ENCODE assay signal across 8 cellular contexts in genomic region chr12:46660719-46661118, GRCh38.
DNase-seq lines count a peak whose midpoint lies in the region; ATAC-seq and TF ChIP-seq lines count a peak whose summit lies in the region.

No MANE protein-coding gene starts in this region.

- H3K27ac Mint-ChIP-seq in T-helper 2 cell treated with Interferon-gamma antibody and Interleukin-4, amounts not matched to agents 5 μg/mL and 100 μg/mL, for 36 hours, result peak overlapping the region; percentile 54

- WGBS in hepatocyte (ENCODE audit: low lambda C conversion rate, missing lambda C conversion rate), result 64% methylated on average over 5 of the region's 5 CpGs

- H3K9me3 Mint-ChIP-seq in T-helper 2 cell treated with Interferon-gamma antibody and Interleukin-4, amounts not matched to agents 5 μg/mL and 100 μg/mL, for 36 hours, result no peaks in the 10 kb centered on the region

- H3K27me3 Mint-ChIP-seq in T-helper 2 cell treated with Interferon-gamma antibody and Interleukin-4, amounts not matched to agents 5 μg/mL and 100 μg/mL, for 36 hours (ENCODE audit: low read depth), result no peaks in the 10 kb centered on the region

- H3K36me3 Mint-ChIP-seq in T-helper 2 cell treated with Interferon-gamma antibody and Interleukin-4, amounts not matched to agents 5 μg/mL and 100 μg/mL, for 36 hours (ENCODE audit: low read depth), result no peaks in the 10 kb centered on the region

- H3K79me2 ChIP-seq in hepatocyte, result no peaks in the 10 kb centered on the region

- H3K27me3 ChIP-seq in hepatocyte (no peaks in the 10 kb centered on the region), stomach smooth muscle (ENCODE audit: control insufficient read depth in 1 of 2, insufficient read depth in 2 of 2, low read length in 2 of 2) (no peaks in the 10 kb centered on the region)

- H3K27ac ChIP-seq in hepatocyte (peak overlapping the region; percentile 28), stomach smooth muscle (ENCODE audit: low read length) (peak overlapping the region; percentile 46)

- H3K4me1 ChIP-seq in hepatocyte (ENCODE audit: insufficient read depth) (peaks cover 20% of the 10 kb centered on the region), stomach smooth muscle (ENCODE audit: control insufficient read depth, insufficient read depth, low read length) (peaks cover 10% of the 10 kb centered on the region)

- no peaks in the 10 kb centered on the region for H4K20me1 ChIP-seq in hepatocyte (ENCODE audit: insufficient read depth, poor library complexity, severe bottlenecking)

- H3K36me3 ChIP-seq in hepatocyte (replicated peaks; ENCODE audit: insufficient read depth, low read depth), result no peaks in the 10 kb centered on the region
- no peaks in the 10 kb centered on the region for H3K36me3 ChIP-seq in stomach smooth muscle (ENCODE audit: control insufficient read depth in 2 of 2, insufficient read depth in 2 of 2, low read length in 2 of 2)

- H3K9ac ChIP-seq in stomach smooth muscle (ENCODE audit: low read length in 2 of 2), result peak overlapping the region in 1 of 2 donors; percentile 52

- H3K4me2 ChIP-seq in hepatocyte, result peak overlapping the region; percentile 56

- H3K4me3 ChIP-seq in hepatocyte (no peak overlapping the region), stomach smooth muscle (ENCODE audit: low read length in 2 of 2) (peak overlapping the region; percentile 10 to 28)

- no peak for TF ChIP-seq CTCF in hepatocyte (IDR thresholded peaks at IDR 0.05; ENCODE audit: poor library complexity)

- no peak for DNase-seq in T-helper 2 cell treated with Interferon-gamma antibody and Interleukin-4, amounts not matched to agents 5 μg/mL and 100 μg/mL, for 36 hours (ENCODE audit: low spot score)
- no peak for DNase-seq in T-helper 2 cell
- DNase-seq in SKM-1 (lab: John Stamatoyannopoulos, UW; ENCODE audit: unreplicated experiment), result peak; percentile 41
- no peak for DNase-seq in hepatocyte (ENCODE audit: low spot score)
- no peak for DNase-seq in NCI-H1436 (lab: John Stamatoyannopoulos, UW)
- no peak for DNase-seq in stimulated activated naive CD8-positive, alpha-beta T cell treated with anti-CD3 and anti-CD28 coated beads, Interleukin-15, Interleukin-2, amounts not matched to agents 100 U/mL and 50 U/mL, for 24 hours
- no peak for DNase-seq in activated CD4-positive, CD25-positive, alpha-beta regulatory T cell (lab: John Stamatoyannopoulos, UW)

- H3K9me2 ChIP-seq in hepatocyte (replicated peaks; ENCODE audit: insufficient read depth), result no peaks in the 10 kb centered on the region

- no peaks in the 10 kb centered on the region for H3K9me3 ChIP-seq in hepatocyte (ENCODE audit: low read depth)
- H3K9me3 ChIP-seq in stomach smooth muscle (ENCODE audit: control insufficient read depth in 2 of 2, low read length in 2 of 2), result no peaks in the 10 kb centered on the region

- H3K4me3 Mint-ChIP-seq in T-helper 2 cell treated with Interferon-gamma antibody and Interleukin-4, amounts not matched to agents 5 μg/mL and 100 μg/mL, for 36 hours, result peak overlapping the region; percentile 19

- peaks cover 47% of the 10 kb centered on the region for H3K4me1 Mint-ChIP-seq in T-helper 2 cell treated with Interferon-gamma antibody and Interleukin-4, amounts not matched to agents 5 μg/mL and 100 μg/mL, for 36 hours (ENCODE audit: low read depth)

- ATAC-seq in stimulated activated naive CD8-positive, alpha-beta T cell treated with anti-CD3 and anti-CD28 coated beads, Interleukin-15, Interleukin-2, amounts not matched to agents 100 U/mL and 50 U/mL, for 24 hours, result no peak

- H2AFZ ChIP-seq in hepatocyte, result no peak overlapping the region
